Comparison of ENCODE assay signal across 8 cellular contexts in genomic region chr2:186693446-186693842, GRCh38. TPM values are rescaled to one million over a fixed set of nuclear protein-coding genes. Genes with fewer than 3 reads are reported as not detected.
DNase-seq lines count a peak whose midpoint lies in the region; ATAC-seq and TF ChIP-seq lines count a peak whose summit lies in the region.

No MANE protein-coding gene starts in this region.

- H3K27me3 ChIP-seq in RWPE2 (ENCODE audit: insufficient read depth, poor library complexity, severe bottlenecking) (peaks cover 5% of the 10 kb centered on the region), gastrocnemius medialis (no peaks in the 10 kb centered on the region)

- intact Hi-C loops in gastrocnemius medialis (cut with DNase I; ENCODE audit: low total_unique reads) = no loop called here

- no peaks in the 10 kb centered on the region for H3K9me3 ChIP-seq in ES-I3 (ENCODE audit: control insufficient read depth, insufficient read depth, low read length)
- H3K9me3 ChIP-seq in RWPE2 (ENCODE audit: severe bottlenecking) = no peaks in the 10 kb centered on the region
- H3K9me3 ChIP-seq in gastrocnemius medialis = no peaks in the 10 kb centered on the region

- in situ Hi-C loops in gastrocnemius medialis (cut with MboI; ENCODE audit: low sequenced_read_pairs in 4 of 4) = no loop called here

- no peak for TF ChIP-seq CTCF in RWPE2 (IDR thresholded peaks at IDR 0.05; ENCODE audit: poor library complexity, severe bottlenecking)
- TF ChIP-seq CTCF in gastrocnemius medialis (IDR thresholded peaks at IDR 0.05 in 4 of 5, conservative IDR thresholded peaks at IDR 0.05 in 1 of 5) = no peak

- H3K9ac ChIP-seq in ES-I3 (ENCODE audit: low read depth, low read length) = peak overlapping the region; percentile 84

- DNase-seq in RWPE2 (ENCODE audit: low spot score) (no peak), fibroblast of peridontal ligament (ENCODE audit: extremely low read depth) (peak; percentile 15), gastrocnemius medialis (no peak), NCI-H1436 treated with DMSO at 0.1 percent for 48 hours (lab: John Stamatoyannopoulos, UW) (no peak), NCI-H526 treated with DMSO at 0.1 percent for 48 hours (lab: John Stamatoyannopoulos, UW) (no peak)
- no peak for DNase-seq in activated CD4-positive, alpha-beta T cell treated with anti-CD3 and anti-CD28 coated beads for 4 hours

- H3K4me3 ChIP-seq in RWPE2 (ENCODE audit: severe bottlenecking) = peak overlapping the region; percentile 64
- peak overlapping the region; percentile 58 to 81 (median 62) for H3K4me3 ChIP-seq in gastrocnemius medialis

- H3K27ac ChIP-seq in RWPE2 (ENCODE audit: poor library complexity, severe bottlenecking) = no peak overlapping the region
- no peak overlapping the region for H3K27ac ChIP-seq in gastrocnemius medialis

- ATAC-seq in RWPE2 (ENCODE audit: low read depth) (no peak), gastrocnemius medialis (no peak), GM21447 (IDR thresholded peaks at IDR 0.05; ENCODE audit: unreplicated experiment) (no peak)

- TF ChIP-seq POLR2A in gastrocnemius medialis (IDR thresholded peaks at IDR 0.05) = no peak

- no peaks in the 10 kb centered on the region for H3K36me3 ChIP-seq in ES-I3 (ENCODE audit: insufficient read depth, low read length)
- H3K36me3 ChIP-seq in RWPE2 (ENCODE audit: low read depth) = no peaks in the 10 kb centered on the region
- H3K36me3 ChIP-seq in gastrocnemius medialis = no peaks in the 10 kb centered on the region

- H3K4me1 ChIP-seq in ES-I3 (ENCODE audit: insufficient read depth, low read length) = no peaks in the 10 kb centered on the region; the same call in 1 of the 2 replicates
- peaks cover 3% of the 10 kb centered on the region for H3K4me1 ChIP-seq in RWPE2 (ENCODE audit: insufficient read depth, poor library complexity, severe bottlenecking)
- no peaks in the 10 kb centered on the region for H3K4me1 ChIP-seq in gastrocnemius medialis

RNA-seq across cellular contexts. Expression of gene FAM171B, which starts 0.4 kb away (rescaled TPM):
- 1 to 10 TPM in 3 of 4 donors, under 1 TPM in 1; 0.63 to 2.4 (median 2.1) TPM for total RNA-seq in gastrocnemius medialis
